Comparison of ENCODE assay signal across 8 cellular contexts in the genomic region with DNA sequence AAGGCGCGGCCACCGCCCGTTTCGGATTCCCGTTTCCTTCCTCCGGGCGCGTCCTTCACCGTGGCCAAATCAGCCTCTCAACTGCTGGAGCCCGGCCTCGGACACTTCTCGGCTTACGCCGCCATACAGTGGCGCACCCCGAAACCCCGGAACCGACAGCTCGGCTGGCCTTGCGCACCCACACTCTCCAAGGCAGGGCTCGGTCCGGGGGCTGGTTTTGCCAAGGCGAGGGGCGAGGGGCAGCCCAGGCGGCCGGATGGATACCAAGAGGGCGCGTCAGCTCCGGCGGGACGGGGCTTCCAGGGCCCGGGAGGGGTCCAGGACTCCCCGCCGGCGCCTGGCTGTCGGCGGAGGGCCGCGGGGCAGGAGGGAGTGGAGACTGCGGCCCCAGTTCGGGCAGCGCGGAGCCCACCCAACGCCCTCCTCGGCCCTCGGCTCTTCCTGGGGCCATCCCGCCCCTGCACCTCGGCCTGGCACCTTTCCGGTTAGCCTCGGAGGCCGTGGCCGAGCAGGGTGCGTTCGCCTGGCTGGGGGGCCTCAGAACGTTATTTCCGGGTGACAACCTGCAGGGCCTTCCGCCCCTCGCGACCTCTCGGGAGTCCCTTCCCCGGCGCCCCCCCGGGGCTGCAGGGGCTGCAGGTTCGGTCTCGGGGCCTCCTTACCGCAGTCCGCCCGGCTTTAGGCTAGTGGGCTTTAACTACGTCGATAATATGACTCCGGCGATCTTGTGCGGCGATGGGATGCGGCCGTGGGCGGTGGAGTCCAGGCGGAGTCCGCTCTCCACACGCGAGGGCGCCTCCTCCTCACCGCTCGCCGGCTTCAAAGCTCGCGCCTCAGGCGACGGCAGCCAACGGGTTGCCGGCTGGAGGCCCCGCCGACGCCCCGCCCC. TPM values are rescaled to one million over a fixed set of nuclear protein-coding genes. Genes with fewer than 3 reads are reported as not detected.
DNase-seq lines count a peak whose midpoint lies in the region; ATAC-seq, FAIRE-seq and TF ChIP-seq lines count a peak whose summit lies in the region.

No MANE protein-coding gene starts in this region.

- H3K4me1 ChIP-seq in breast epithelium (peaks cover 0 to 6% of the 10 kb centered on the region in 2 donors), HepG2 (ENCODE audit: insufficient read depth, low read length) (peaks cover 46% of the 10 kb centered on the region), stomach smooth muscle (ENCODE audit: control insufficient read depth, insufficient read depth, low read length) (peaks cover 14% of the 10 kb centered on the region)

- no peak for TF ChIP-seq POLR2A in breast epithelium (IDR thresholded peaks at IDR 0.05)
- TF ChIP-seq POLR2A in HepG2 (IDR thresholded peaks at IDR 0.05; ENCODE audit: insufficient read depth in 1 of 2, low read depth in 2 of 2, low read length in 2 of 2) = no peak; a peak in 1 of 4 replicates

- H3K36me3 ChIP-seq in breast epithelium = no peaks in the 10 kb centered on the region
- H3K36me3 ChIP-seq in HepG2 (replicated peaks in 1 of 2; ENCODE audit: control insufficient read depth in 1 of 2, insufficient read depth in 2 of 2, low read length in 2 of 2) = peaks cover 9 to 29% of the 10 kb centered on the region in 2 experiments
- no peaks in the 10 kb centered on the region for H3K36me3 ChIP-seq in stomach smooth muscle (ENCODE audit: control insufficient read depth in 2 of 2, insufficient read depth in 2 of 2, low read length in 2 of 2)

- H3K27me3 ChIP-seq in breast epithelium = no peaks in the 10 kb centered on the region
- H3K27me3 ChIP-seq in HepG2 (ENCODE audit: control insufficient read depth in 1 of 2, insufficient read depth in 2 of 2, low read length in 2 of 2) = no peaks in the 10 kb centered on the region; a peak in 1 of 5 replicates
- no peaks in the 10 kb centered on the region for H3K27me3 ChIP-seq in stomach smooth muscle (ENCODE audit: control insufficient read depth in 1 of 2, insufficient read depth in 2 of 2, low read length in 2 of 2)

- CTCF ChIA-PET in RWPE1 (lab: Yijun Ruan, JAX) (interaction anchor here (0.6 to 2.1 kb wide), 4 partner anchors 9 to 193 kb away, joined by 3 to 6 read pairs (median 4); no protein-coding TSS in a partner anchor), HepG2 (lab: Yijun Ruan, JAX; ENCODE audit: low intra/inter-chr PET ratio, low total read pairs) (interaction anchor here (1.4 to 2.2 kb wide), 2 partner anchors 143 kb away, joined by 3 to 24 read pairs; no protein-coding TSS in a partner anchor)

- POLR2A ChIA-PET in RWPE1 (lab: Yijun Ruan, JAX; ENCODE audit: low non-redundant PET) = no interaction called here
- POLR2A ChIA-PET in HepG2 (lab: Yijun Ruan, JAX) = interaction anchor here (1.4 to 3.1 kb wide), 4 partner anchors 9 to 143 kb away, joined by 3 to 18 read pairs (median 13); a partner anchor contains a TSS

- TF ChIP-seq EP300 in HepG2 (IDR thresholded peaks at IDR 0.05; ENCODE audit: low read depth in 2 of 2, low read length in 2 of 2) = no peak
- no peak for TF ChIP-seq EP300 in HepG2 (CRISPR knock-in tag; IDR thresholded peaks at IDR 0.05; ENCODE audit: borderline replicate concordance)

- intact Hi-C loops in breast epithelium (cut with DNase I; ENCODE audit: low total_unique reads) = no loop called here
- intact Hi-C loops in HepG2 (cut with micrococcal nuclease; ENCODE audit: unreplicated experiment) = no loop called here

- peaks cover 81% of the 10 kb centered on the region for H3K79me2 ChIP-seq in HepG2 (ENCODE audit: insufficient read depth, low read length)

- FAIRE-seq in HepG2 (lab: Jason Lieb, UNC) = no peak

- TF ChIP-seq RAD21 in HepG2 (CRISPR knock-in tag; IDR thresholded peaks at IDR 0.05) = no peak

- no peak overlapping the region for H2AFZ ChIP-seq in HepG2 (ENCODE audit: low read length)

- ATAC-seq in HG02870 (IDR thresholded peaks at IDR 0.05; ENCODE audit: unreplicated experiment) (peak; percentile 11), HepG2 (peak; percentile 87)

- 0% methylated on average over 26 of the region's 96 CpGs for WGBS in HepG2 (ENCODE audit: low lambda C conversion rate)

- H3K27ac ChIP-seq in RWPE1 = peak overlapping the region; percentile 81
- peak overlapping the region; percentile 80 to 83 for H3K27ac ChIP-seq in breast epithelium
- peak overlapping the region; percentile 60 for H3K27ac ChIP-seq in HepG2 (ENCODE audit: extremely low read length, insufficient read depth, low read length)
- no peak overlapping the region for H3K27ac ChIP-seq in stomach smooth muscle (ENCODE audit: low read length)

- H3K9ac ChIP-seq in HepG2 (ENCODE audit: insufficient read depth, low read depth, low read length) (peak overlapping the region; percentile 76), stomach smooth muscle (ENCODE audit: low read length in 2 of 2) (peak overlapping the region in 1 of 2 donors; percentile 42)

- H3K4me3 ChIP-seq in breast epithelium (peak overlapping the region; percentile 84 to 99 (median 86)), HepG2 (replicated peaks in 1 of 3; ENCODE audit: insufficient read depth in 1 of 3, low read depth in 2 of 3, low read length in 3 of 3) (peak overlapping the region; percentile 82 to 97 (median 91)), stomach smooth muscle (ENCODE audit: low read length in 2 of 2) (peak overlapping the region; percentile 85 to 88)

- no peaks in the 10 kb centered on the region for H3K9me3 ChIP-seq in breast epithelium
- H3K9me3 ChIP-seq in HepG2 (ENCODE audit: low read length) = no peaks in the 10 kb centered on the region
- no peaks in the 10 kb centered on the region for H3K9me3 ChIP-seq in stomach smooth muscle (ENCODE audit: control insufficient read depth in 2 of 2, low read length in 2 of 2)

- BruUV-seq in HepG2 (replicated peaks; lab: Mats Ljungman, UMichigan) = TSS peak; percentile 31

- peaks cover 17% of the 10 kb centered on the region for H4K20me1 ChIP-seq in HepG2 (ENCODE audit: insufficient read depth, low read length)

- H3K4me2 ChIP-seq in HepG2 (ENCODE audit: low read depth, low read length) = peak overlapping the region; percentile 85

- TF ChIP-seq CTCF in RWPE1 (conservative IDR thresholded peaks at IDR 0.05; ENCODE audit: low read depth) (no peak), breast epithelium (IDR thresholded peaks at IDR 0.05) (no peak), HepG2 (CRISPR knock-in tag; IDR thresholded peaks at IDR 0.05) (peak; percentile 52)

- in situ Hi-C loops in HepG2 (cut with HindIII; ENCODE audit: extremely low pct_ligation_motif_present, low pct_unique_long_range_greater_than_20kb) = no loop called here

- DNase-seq in NK-92 treated with Interleukin-12 subunit alpha and Interleukin-12 subunit beta, amount 100 ng/mL, for 24 hours (lab: John Stamatoyannopoulos, UW) = peak; percentile 63
- DNase-seq in NK-92 (lab: John Stamatoyannopoulos, UW; ENCODE audit: unreplicated experiment) = no peak
- DNase-seq in RWPE1 (ENCODE audit: low spot score) = peak; percentile 6
- DNase-seq in breast epithelium (ENCODE audit: low spot score in 2 of 2) = no peak
- no peak for DNase-seq in HepG2 (ENCODE audit: low spot score)
- DNase-seq in SW 1271 (lab: John Stamatoyannopoulos, UW) = no peak

RNA-seq across cellular contexts. Expression of a gene that starts 0.7 kb away (rescaled TPM):
- total RNA-seq in breast epithelium (10 to 100 TPM; 11.2 to 32.6 (median 22.6) TPM), HepG2 (2016; rRNA removed; fragmentation: Illumina TruSeq; extraction: Trizol) (73.9 and 88.4 TPM in 2 replicates)
- total RNA-seq in HepG2 (2016; cell fraction: cytosol; rRNA removed; fragmentation: Illumina TruSeq; extraction: Trizol; ENCODE audit: low read depth) = 84.7 and 89.7 TPM in 2 replicates
- total RNA-seq in HepG2 (2016; cell fraction: insoluble cytoplasmic fraction; rRNA removed; fragmentation: Illumina TruSeq; extraction: Trizol) = 68.4 and 95.5 TPM in 2 replicates
- 46.9 and 49.2 TPM in 2 replicates for total RNA-seq in HepG2 (2016; cell fraction: membrane; rRNA removed; fragmentation: Illumina TruSeq; extraction: Trizol)
- total RNA-seq in HepG2 (2016; cell fraction: nucleus; rRNA removed; fragmentation: Illumina TruSeq; extraction: Trizol) = 62.5 and 63.7 TPM in 2 replicates
- polyA plus RNA-seq in HepG2 (2011; rRNA removed) = 20.7 and 29.3 TPM in 2 replicates
- 8.6 and 10.8 TPM in 2 replicates for polyA plus RNA-seq in HepG2 (2011; cell fraction: cytosol; rRNA removed)
- polyA plus RNA-seq in HepG2 (2011; cell fraction: nucleus; rRNA removed) = 39.4 and 43.9 TPM in 2 replicates
- 15.0 and 26.1 TPM in 2 replicates for polyA plus RNA-seq in HepG2 (2012)
- 15.3 and 16.0 TPM in 2 replicates for polyA plus RNA-seq in HepG2 (2016; cell fraction: cytosol; fragmentation: Illumina TruSeq; extraction: Trizol; ENCODE audit: low read depth)
- polyA plus RNA-seq in HepG2 (2016; cell fraction: insoluble cytoplasmic fraction; fragmentation: Illumina TruSeq; extraction: Trizol; ENCODE audit: low read depth) = 90.9 and 96.9 TPM in 2 replicates
- polyA plus RNA-seq in HepG2 (2016; cell fraction: membrane; fragmentation: Illumina TruSeq; extraction: Trizol; ENCODE audit: low read depth) = 23.9 and 25.0 TPM in 2 replicates
- 111 and 119 TPM in 2 replicates for polyA plus RNA-seq in HepG2 (2016; cell fraction: nucleus; fragmentation: Illumina TruSeq; extraction: Trizol; ENCODE audit: insufficient read depth, low read depth)
- 4.7 and 5.1 TPM in 2 replicates for polyA minus RNA-seq in HepG2 (2011; rRNA and poly(A)+ RNA removed; ENCODE audit: low replicate concordance)
- 15.3 and 20.4 TPM in 2 replicates for polyA minus RNA-seq in HepG2 (2011; cell fraction: cytosol; rRNA and poly(A)+ RNA removed)
- polyA minus RNA-seq in HepG2 (2011; cell fraction: nucleus; rRNA and poly(A)+ RNA removed) = 42.8 and 56.1 TPM in 2 replicates

RNA-seq across cellular contexts. Expression of a gene that starts 42.1 kb away (rescaled TPM):
- total RNA-seq in breast epithelium (10 to 100 TPM; 35.1 to 82.9 (median 80.6) TPM), HepG2 (2016; rRNA removed; fragmentation: Illumina TruSeq; extraction: Trizol) (22.4 and 44.6 TPM in 2 replicates)
- 26.9 and 41.2 TPM in 2 replicates for total RNA-seq in HepG2 (2016; cell fraction: cytosol; rRNA removed; fragmentation: Illumina TruSeq; extraction: Trizol; ENCODE audit: low read depth)
- 25.4 and 45.4 TPM in 2 replicates for total RNA-seq in HepG2 (2016; cell fraction: insoluble cytoplasmic fraction; rRNA removed; fragmentation: Illumina TruSeq; extraction: Trizol)
- 24.1 and 38.2 TPM in 2 replicates for total RNA-seq in HepG2 (2016; cell fraction: membrane; rRNA removed; fragmentation: Illumina TruSeq; extraction: Trizol)
- 30.2 and 32.0 TPM in 2 replicates for total RNA-seq in HepG2 (2016; cell fraction: nucleus; rRNA removed; fragmentation: Illumina TruSeq; extraction: Trizol)
- polyA plus RNA-seq in HepG2 (2011; rRNA removed) = 597 and 696 TPM in 2 replicates
- 456 and 545 TPM in 2 replicates for polyA plus RNA-seq in HepG2 (2011; cell fraction: cytosol; rRNA removed)
- 515 and 552 TPM in 2 replicates for polyA plus RNA-seq in HepG2 (2011; cell fraction: nucleus; rRNA removed)
- polyA plus RNA-seq in HepG2 (2012) = 446 and 587 TPM in 2 replicates
- polyA plus RNA-seq in HepG2 (2016; cell fraction: cytosol; fragmentation: Illumina TruSeq; extraction: Trizol; ENCODE audit: low read depth) = 21.3 and 41.6 TPM in 2 replicates
- polyA plus RNA-seq in HepG2 (2016; cell fraction: insoluble cytoplasmic fraction; fragmentation: Illumina TruSeq; extraction: Trizol; ENCODE audit: low read depth) = 26.6 and 27.0 TPM in 2 replicates
- 23.6 and 34.9 TPM in 2 replicates for polyA plus RNA-seq in HepG2 (2016; cell fraction: membrane; fragmentation: Illumina TruSeq; extraction: Trizol; ENCODE audit: low read depth)
- 68.7 and 69.0 TPM in 2 replicates for polyA plus RNA-seq in HepG2 (2016; cell fraction: nucleus; fragmentation: Illumina TruSeq; extraction: Trizol; ENCODE audit: insufficient read depth, low read depth)
- 4.7 and 104 TPM in 2 replicates for polyA minus RNA-seq in HepG2 (2011; rRNA and poly(A)+ RNA removed; ENCODE audit: low replicate concordance)
- 149 and 185 TPM in 2 replicates for polyA minus RNA-seq in HepG2 (2011; cell fraction: cytosol; rRNA and poly(A)+ RNA removed)
- 159 and 184 TPM in 2 replicates for polyA minus RNA-seq in HepG2 (2011; cell fraction: nucleus; rRNA and poly(A)+ RNA removed)

Comparison
In these comparisons a context has a peak if more than half of its experiments do, and no peak if none do; other contexts are left out.
1. DNase-seq: peak in NK-92 treated with Interleukin-12 subunit alpha and Interleukin-12 subunit beta, amount 100 ng/mL, for 24 hours (single experiment) and RWPE1 (single experiment); none in NK-92 (single experiment), breast epithelium (0 of 2), HepG2 (single experiment) and SW 1271 (0 of 2).
2. Peak in every context shown above with its lines, with median percentiles within 50 percentile points of each other: H3K4me3 ChIP-seq.